ENCODE assay signal across 8 cellular contexts in the genomic region with DNA sequence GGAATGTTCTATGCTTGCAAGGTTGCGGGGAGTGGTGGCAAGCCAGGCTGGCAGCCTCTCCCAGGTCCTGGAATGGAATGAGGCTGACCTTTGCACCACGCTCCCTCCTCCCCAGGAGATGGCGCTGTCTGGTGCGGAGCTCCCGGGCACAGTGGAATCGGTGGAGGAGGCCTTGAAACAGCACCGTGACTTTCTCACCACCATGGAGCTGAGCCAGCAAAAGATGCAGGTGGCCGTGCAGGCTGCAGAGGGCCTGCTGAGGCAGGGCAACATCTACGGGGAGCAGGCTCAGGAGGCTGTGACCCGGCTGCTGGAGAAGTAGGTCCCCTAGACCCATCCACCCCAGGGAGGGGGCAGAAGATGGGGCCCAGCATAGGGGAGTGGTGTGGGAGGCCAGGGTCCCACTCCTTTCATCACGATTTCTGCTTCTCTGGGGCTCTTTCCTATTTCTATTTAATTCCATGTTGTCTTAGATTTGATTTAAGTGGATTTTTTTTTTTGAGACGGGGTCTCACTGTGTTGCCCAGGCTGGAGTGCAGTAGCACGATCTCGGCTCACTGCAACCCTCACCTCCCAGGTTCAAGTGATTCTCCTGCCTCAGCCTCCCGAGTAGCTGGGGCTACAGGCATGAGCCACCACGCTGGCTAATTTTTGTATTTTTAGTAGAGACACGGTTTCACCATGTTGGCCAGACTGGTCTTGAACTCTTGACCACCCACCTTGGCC. TPM values are rescaled to one million over a fixed set of nuclear protein-coding genes. Genes with fewer than 3 reads are reported as not detected.
DNase-seq lines count a peak whose midpoint lies in the region; ATAC-seq and TF ChIP-seq lines count a peak whose summit lies in the region.

No MANE protein-coding gene starts in this region.

- H3K4me2 ChIP-seq in Loucy (ENCODE audit: low read depth, low read length, poor library complexity, severe bottlenecking): peak overlapping the region; percentile 30

- peak; percentile 81 to 90 for ATAC-seq in activated naive CD4-positive, alpha-beta T cell treated with anti-CD3 and anti-CD28 coated beads, Interleukin-2, amount 50 U/mL, for 72 hours
- no peak for ATAC-seq in HG03571 (IDR thresholded peaks at IDR 0.05; ENCODE audit: unreplicated experiment)

- TF ChIP-seq CTCF in Loucy (conservative IDR thresholded peaks at IDR 0.05; ENCODE audit: low read length) (peak; percentile 87), left ventricle myocardium inferior (IDR thresholded peaks at IDR 0.05; ENCODE audit: borderline replicate concordance) (peak; percentile 57)

- peak overlapping the region; percentile 40 for H3K4me3 ChIP-seq in Loucy (ENCODE audit: low read length, poor library complexity, severe bottlenecking)
- H3K4me3 ChIP-seq in left ventricle myocardium inferior: no peak overlapping the region

- no peaks in the 10 kb centered on the region for H3K36me3 Mint-ChIP-seq in activated naive CD4-positive, alpha-beta T cell treated with anti-CD3 and anti-CD28 coated beads, Interleukin-2, amount 50 U/mL, for 72 hours

- H3K27ac Mint-ChIP-seq in activated naive CD4-positive, alpha-beta T cell treated with anti-CD3 and anti-CD28 coated beads, Interleukin-2, amount 50 U/mL, for 72 hours: no peak overlapping the region

- H3K79me2 ChIP-seq in Loucy (ENCODE audit: insufficient read depth, low read length): no peaks in the 10 kb centered on the region

- intact Hi-C loops in left ventricle myocardium inferior (cut with micrococcal nuclease): no loop called here

- H3K36me3 ChIP-seq in Loucy (ENCODE audit: insufficient read depth, low read length): no peaks in the 10 kb centered on the region
- no peaks in the 10 kb centered on the region for H3K36me3 ChIP-seq in left ventricle myocardium inferior

- H3K4me1 ChIP-seq in Loucy (ENCODE audit: insufficient read depth, low read length, poor library complexity, severe bottlenecking) (peaks cover 2% of the 10 kb centered on the region), left ventricle myocardium inferior (peaks cover 7% of the 10 kb centered on the region)

- no peaks in the 10 kb centered on the region for H3K9me3 Mint-ChIP-seq in activated naive CD4-positive, alpha-beta T cell treated with anti-CD3 and anti-CD28 coated beads, Interleukin-2, amount 50 U/mL, for 72 hours

- H4K20me1 ChIP-seq in Loucy (ENCODE audit: insufficient read depth, low read length, poor library complexity, severe bottlenecking): no peaks in the 10 kb centered on the region

- peak overlapping the region; percentile 92 for H2AFZ ChIP-seq in Loucy (ENCODE audit: low read length)

- H3K27me3 ChIP-seq in Loucy (ENCODE audit: insufficient read depth, low read length, poor library complexity, severe bottlenecking): no peaks in the 10 kb centered on the region
- peaks cover 36% of the 10 kb centered on the region for H3K27me3 ChIP-seq in left ventricle myocardium inferior (ENCODE audit: low read depth)

- no peaks in the 10 kb centered on the region for H3K9me2 ChIP-seq in Loucy (replicated peaks; ENCODE audit: low read depth, low read length)

- no peak overlapping the region for H3K27ac ChIP-seq in left ventricle myocardium inferior (replicated peaks)

- DNase-seq in EH (ENCODE audit: low read depth): peak; percentile 56
- peak; percentile 93 for DNase-seq in RPMI8226
- DNase-seq in activated naive CD4-positive, alpha-beta T cell treated with anti-CD3 and anti-CD28 coated beads, Interleukin-2, amount 50 U/mL, for 72 hours (ENCODE audit: low spot score in 2 of 2): peak in 1 of 2 donors; percentile 70
- peak; percentile 36 for DNase-seq in left ventricle myocardium inferior
- peak; percentile 37 to 56 (median 42) for DNase-seq in stimulated activated CD4-positive, alpha-beta T cell treated with anti-CD3 and anti-CD28 coated beads, Interleukin-12 subunit alpha, Interleukin-12 subunit beta, amount 100 ng/mL, for 48 hours (ENCODE audit: low read depth in 2 of 3, low spot score in 1 of 3)
- no peak for DNase-seq in activated CD4-positive, CD25-positive, alpha-beta regulatory T cell treated with anti-CD3 and anti-CD28 coated beads, Interleukin-2, amount 50 U/mL, for 72 hours

- H3K9me3 ChIP-seq in Loucy (ENCODE audit: insufficient read depth, low read depth, low read length) (no peaks in the 10 kb centered on the region), left ventricle myocardium inferior (replicated peaks) (no peaks in the 10 kb centered on the region)

- H3F3A ChIP-seq in Loucy (ENCODE audit: low read depth): no peaks in the 10 kb centered on the region

- peak overlapping the region; percentile 38 for H3K9ac ChIP-seq in Loucy (ENCODE audit: low read depth, low read length, poor library complexity, severe bottlenecking)

RNA-seq across cellular contexts. Expression of a gene that starts 53.2 kb away (rescaled TPM):
- 100 to 1,000 TPM; 108 to 173 TPM for total RNA-seq in activated naive CD4-positive, alpha-beta T cell treated with anti-CD3 and anti-CD28 coated beads, Interleukin-2, amount 50 U/mL, for 72 hours
- total RNA-seq in left ventricle myocardium inferior: 14.8 TPM

RNA-seq across cellular contexts. Expression of a gene that starts 56.7 kb away (rescaled TPM):
- total RNA-seq in activated naive CD4-positive, alpha-beta T cell treated with anti-CD3 and anti-CD28 coated beads, Interleukin-2, amount 50 U/mL, for 72 hours: 1 to 10 TPM; 3.7 to 4.2 TPM
- total RNA-seq in left ventricle myocardium inferior: 6.1 TPM

RNA-seq across cellular contexts. Expression of a gene that starts 57.9 kb away (rescaled TPM):
- total RNA-seq in activated naive CD4-positive, alpha-beta T cell treated with anti-CD3 and anti-CD28 coated beads, Interleukin-2, amount 50 U/mL, for 72 hours: 10 to 100 TPM; 39.7 to 52.2 TPM
- 91.3 TPM for total RNA-seq in left ventricle myocardium inferior
